1 cellular context compared by ENCODE assay signal in the genomic region with DNA sequence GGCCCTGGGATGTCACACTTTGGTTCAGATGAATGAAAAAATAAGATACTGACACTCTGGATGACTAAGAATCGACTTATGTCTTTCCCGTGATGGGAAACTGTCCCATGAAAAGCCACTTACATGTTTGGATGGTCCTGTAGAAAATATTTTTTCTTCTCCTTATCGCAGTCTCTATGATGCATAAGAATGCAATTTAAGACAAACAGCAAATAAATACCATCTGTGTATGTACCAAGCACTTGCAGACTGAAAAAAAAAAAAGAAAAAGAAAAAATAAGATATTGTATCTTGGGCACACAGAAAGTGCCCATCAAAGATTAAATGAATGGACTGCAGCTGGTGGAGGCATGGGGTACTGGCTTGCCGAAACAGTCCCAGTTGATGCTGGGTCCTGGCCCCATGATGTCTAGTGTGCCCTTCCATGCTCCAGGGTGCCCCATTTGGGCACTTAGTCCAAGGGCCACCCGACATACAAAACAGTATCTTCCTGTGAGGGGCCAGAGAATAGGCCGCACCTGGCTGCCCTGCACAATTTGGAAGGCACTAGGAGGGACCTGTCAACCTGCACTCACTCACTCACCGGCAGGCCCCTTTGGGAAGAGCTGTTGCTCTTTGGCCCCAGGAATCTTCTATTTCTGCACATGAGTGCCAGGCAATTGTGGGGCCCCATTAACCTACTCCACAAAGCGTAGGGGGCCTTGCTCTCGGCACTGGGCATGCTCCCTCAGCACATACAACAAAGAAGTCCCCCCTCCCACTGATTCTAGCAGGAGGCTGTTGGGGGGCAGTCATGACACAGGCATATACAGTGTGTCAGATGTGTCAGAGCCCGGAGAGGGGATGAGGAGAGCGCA.
A peak's percentile ranks its signal among the peaks of the same experiment; 100 is the strongest.
TF ChIP-seq lines count a peak whose summit lies in the region.

No MANE protein-coding gene starts in this region.

TF ChIP-seq in HepG2, 621 proteins besides CTCF, POLR2A, EP300 and RAD21:
- TF ChIP-seq, protein P1, sequence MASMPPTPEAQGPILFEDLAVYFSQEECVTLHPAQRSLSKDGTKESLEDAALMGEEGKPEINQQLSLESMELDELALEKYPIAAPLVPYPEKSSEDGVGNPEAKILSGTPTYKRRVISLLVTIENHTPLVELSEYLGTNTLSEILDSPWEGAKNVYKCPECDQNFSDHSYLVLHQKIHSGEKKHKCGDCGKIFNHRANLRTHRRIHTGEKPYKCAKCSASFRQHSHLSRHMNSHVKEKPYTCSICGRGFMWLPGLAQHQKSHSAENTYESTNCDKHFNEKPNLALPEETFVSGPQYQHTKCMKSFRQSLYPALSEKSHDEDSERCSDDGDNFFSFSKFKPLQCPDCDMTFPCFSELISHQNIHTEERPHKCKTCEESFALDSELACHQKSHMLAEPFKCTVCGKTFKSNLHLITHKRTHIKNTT (CRISPR knock-in tag; IDR thresholded peaks at IDR 0.05) = no peak
- TF ChIP-seq ZNF337 (CRISPR knock-in tag; IDR thresholded peaks at IDR 0.05; ENCODE audit: borderline replicate concordance, low read depth) (no peak), FOXC1 (CRISPR knock-in tag; IDR thresholded peaks at IDR 0.05; ENCODE audit: borderline replicate concordance) (no peak), ZNF605 (CRISPR knock-in tag; IDR thresholded peaks at IDR 0.05) (no peak), ARID3A (IDR thresholded peaks at IDR 0.05; ENCODE audit: low read depth, low read length) (no peak)
- TF ChIP-seq, protein P2, sequence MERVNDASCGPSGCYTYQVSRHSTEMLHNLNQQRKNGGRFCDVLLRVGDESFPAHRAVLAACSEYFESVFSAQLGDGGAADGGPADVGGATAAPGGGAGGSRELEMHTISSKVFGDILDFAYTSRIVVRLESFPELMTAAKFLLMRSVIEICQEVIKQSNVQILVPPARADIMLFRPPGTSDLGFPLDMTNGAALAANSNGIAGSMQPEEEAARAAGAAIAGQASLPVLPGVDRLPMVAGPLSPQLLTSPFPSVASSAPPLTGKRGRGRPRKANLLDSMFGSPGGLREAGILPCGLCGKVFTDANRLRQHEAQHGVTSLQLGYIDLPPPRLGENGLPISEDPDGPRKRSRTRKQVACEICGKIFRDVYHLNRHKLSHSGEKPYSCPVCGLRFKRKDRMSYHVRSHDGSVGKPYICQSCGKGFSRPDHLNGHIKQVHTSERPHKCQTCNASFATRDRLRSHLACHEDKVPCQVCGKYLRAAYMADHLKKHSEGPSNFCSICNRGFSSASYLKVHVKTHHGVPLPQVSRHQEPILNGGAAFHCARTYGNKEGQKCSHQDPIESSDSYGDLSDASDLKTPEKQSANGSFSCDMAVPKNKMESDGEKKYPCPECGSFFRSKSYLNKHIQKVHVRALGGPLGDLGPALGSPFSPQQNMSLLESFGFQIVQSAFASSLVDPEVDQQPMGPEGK (CRISPR knock-in tag; IDR thresholded peaks at IDR 0.05) = peak; percentile 34; the same call in 1 of the 2 replicates
- TF ChIP-seq, protein P3, sequence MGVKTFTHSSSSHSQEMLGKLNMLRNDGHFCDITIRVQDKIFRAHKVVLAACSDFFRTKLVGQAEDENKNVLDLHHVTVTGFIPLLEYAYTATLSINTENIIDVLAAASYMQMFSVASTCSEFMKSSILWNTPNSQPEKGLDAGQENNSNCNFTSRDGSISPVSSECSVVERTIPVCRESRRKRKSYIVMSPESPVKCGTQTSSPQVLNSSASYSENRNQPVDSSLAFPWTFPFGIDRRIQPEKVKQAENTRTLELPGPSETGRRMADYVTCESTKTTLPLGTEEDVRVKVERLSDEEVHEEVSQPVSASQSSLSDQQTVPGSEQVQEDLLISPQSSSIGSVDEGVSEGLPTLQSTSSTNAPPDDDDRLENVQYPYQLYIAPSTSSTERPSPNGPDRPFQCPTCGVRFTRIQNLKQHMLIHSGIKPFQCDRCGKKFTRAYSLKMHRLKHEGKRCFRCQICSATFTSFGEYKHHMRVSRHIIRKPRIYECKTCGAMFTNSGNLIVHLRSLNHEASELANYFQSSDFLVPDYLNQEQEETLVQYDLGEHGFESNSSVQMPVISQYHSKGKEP (CRISPR knock-in tag; IDR thresholded peaks at IDR 0.05) = no peak
